2 cellular contexts compared by ENCODE assay signal in the genomic region with DNA sequence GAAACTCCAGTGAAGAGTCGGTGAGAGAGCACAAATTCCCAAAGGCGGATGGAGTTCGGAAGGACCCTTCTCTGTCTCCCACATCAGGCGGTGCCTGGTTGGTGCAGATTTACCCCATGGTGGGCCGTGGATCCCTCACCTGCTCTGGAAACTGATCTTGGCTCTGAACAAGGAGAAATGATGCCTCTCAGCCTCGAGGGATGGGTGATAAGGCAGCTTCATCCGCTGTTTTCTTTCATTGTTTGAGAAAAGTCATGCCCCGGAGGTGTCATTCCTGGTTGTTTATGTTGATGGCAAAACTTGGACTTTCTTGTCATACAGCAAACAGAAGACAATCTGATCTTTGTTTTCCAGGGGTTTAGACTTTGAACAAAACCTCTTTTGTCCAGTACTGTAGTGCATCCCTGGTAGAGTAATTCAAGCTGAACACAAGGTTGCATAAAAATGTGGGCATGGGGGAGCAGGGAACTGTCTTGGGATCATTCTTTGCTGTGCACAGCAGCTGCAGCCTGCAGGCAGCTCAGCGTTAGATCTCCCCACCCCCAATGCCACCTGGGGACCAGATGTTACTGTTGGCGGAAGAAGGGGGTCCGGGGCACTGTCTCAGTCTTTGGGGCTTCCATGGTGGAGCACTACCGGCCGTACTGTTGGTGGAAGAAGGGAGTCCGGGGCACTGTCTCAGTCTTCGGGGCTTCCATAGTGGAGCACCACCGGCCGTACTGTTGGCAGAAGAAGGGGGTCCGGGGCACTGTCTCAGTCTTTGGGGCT.
TF ChIP-seq lines count a peak whose summit lies in the region.

No MANE protein-coding gene starts in this region.

TF ChIP-seq in WTC11, 78 proteins besides CTCF, POLR2A, EP300 and RAD21 (continued from another document):
- TF ChIP-seq, protein P1, sequence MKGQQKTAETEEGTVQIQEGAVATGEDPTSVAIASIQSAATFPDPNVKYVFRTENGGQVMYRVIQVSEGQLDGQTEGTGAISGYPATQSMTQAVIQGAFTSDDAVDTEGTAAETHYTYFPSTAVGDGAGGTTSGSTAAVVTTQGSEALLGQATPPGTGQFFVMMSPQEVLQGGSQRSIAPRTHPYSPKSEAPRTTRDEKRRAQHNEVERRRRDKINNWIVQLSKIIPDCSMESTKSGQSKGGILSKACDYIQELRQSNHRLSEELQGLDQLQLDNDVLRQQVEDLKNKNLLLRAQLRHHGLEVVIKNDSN (CRISPR knock-in tag; IDR thresholded peaks at IDR 0.05): no peak
- TF ChIP-seq GABPB1 (CRISPR knock-in tag; IDR thresholded peaks at IDR 0.05): no peak
- no peak for TF ChIP-seq ZNF138 (CRISPR knock-in tag; conservative IDR thresholded peaks at IDR 0.05)
- TF ChIP-seq ZNF121 (CRISPR knock-in tag; IDR thresholded peaks at IDR 0.05): no peak

TF ChIP-seq in HepG2, 621 proteins besides CTCF, POLR2A, EP300 and RAD21 (continued from another document):
- no peak for TF ChIP-seq SOX6 (IDR thresholded peaks at IDR 0.05)
- TF ChIP-seq SOX6 (CRISPR knock-in tag; IDR thresholded peaks at IDR 0.05): peak; percentile 70
- TF ChIP-seq SOX5 (CRISPR knock-in tag; IDR thresholded peaks at IDR 0.05; ENCODE audit: borderline replicate concordance): peak; percentile 83; the same call in 1 of the 2 replicates
